ENCODE assay signal across 18 cellular contexts in the genomic region with DNA sequence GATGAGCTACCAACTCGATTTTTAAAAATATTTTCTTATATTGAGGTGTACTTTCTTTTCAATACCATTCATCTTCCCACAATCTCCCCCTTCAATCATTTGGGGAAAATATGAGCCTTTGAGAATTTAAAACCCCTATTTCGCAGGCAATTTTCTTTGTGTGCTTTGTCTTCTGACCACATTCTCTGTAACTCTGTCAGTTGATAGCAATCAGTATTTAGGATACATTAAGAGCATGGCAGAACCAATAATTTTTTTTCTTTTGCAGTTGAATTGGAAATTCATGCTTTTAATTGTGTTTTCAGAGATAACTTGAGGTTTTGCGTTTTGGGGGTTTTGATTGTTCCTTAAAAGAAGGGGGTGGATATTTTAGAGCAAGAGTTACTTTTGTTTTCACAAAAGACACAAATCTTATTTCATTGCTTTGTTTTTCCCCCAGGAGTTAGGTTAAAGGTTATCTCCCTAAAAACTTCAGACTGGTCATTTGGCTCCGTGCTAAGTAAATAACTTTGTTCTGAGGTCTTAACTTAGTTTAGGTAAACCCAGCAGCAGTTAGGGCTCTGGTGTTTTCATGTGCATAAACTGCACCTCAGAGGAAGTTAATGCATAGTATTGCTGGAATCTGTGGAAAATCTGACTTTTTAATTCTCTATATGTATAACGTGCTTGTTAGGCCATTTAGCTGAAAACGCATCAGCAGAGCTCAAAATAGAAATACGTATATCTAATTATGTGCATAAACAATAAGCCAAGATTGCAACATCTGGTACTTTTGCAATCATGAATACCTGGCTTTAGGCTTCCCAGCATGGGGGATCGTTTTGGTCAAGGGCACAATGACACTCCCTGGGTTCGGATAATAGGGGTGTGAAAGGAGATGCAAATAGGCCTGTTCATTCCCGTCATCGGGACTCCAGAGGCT.
A peak's percentile ranks its signal among the peaks of the same experiment; 100 is the strongest.
DNase-seq lines count a peak whose midpoint lies in the region; ATAC-seq, FAIRE-seq and TF ChIP-seq lines count a peak whose summit lies in the region.
"Had no signal": no experiment of that assay in that cellular context is flagged by ENCODE, and none has a peak within 500 bp of the region (broad histone marks: within the 10 kb centered on the region; RNA-seq: fewer than 3 reads in every experiment).

No MANE protein-coding gene starts in this region.

- H4K5ac ChIP-seq in H1 (ENCODE audit: insufficient read length, low read depth, low read length), result peak overlapping the region; percentile 55

- TF ChIP-seq POLR2A in H1 (IDR thresholded peaks at IDR 0.05; ENCODE audit: control extremely low read depth in 1 of 2, low read depth in 2 of 2, low read length in 2 of 2), result no peak

- H2BK20ac ChIP-seq in H1 (ENCODE audit: low read length), result no peak overlapping the region

- H2BK5ac ChIP-seq in H1 (ENCODE audit: low read depth, low read length), result no peak overlapping the region; the same call in 1 of the 2 replicates
- no peak overlapping the region for H2BK5ac ChIP-seq in mesenchymal stem cell (ENCODE audit: low read depth, low read length, poor library complexity, severe bottlenecking)

- H3K36me3 ChIP-seq in H1 (ENCODE audit: control insufficient read depth in 2 of 4, insufficient read depth in 4 of 4, low read length in 3 of 4) (no peaks in the 10 kb centered on the region), mesenchymal stem cell (ENCODE audit: control insufficient read depth in 1 of 2, insufficient read depth in 2 of 2, low read depth in 1 of 2, low read length in 2 of 2) (no peaks in the 10 kb centered on the region)
- H3K36me3 ChIP-seq: BLaER1 treated with 17β-estradiol and CSF1 and Interleukin-3, amounts not matched to agents 10 nM and 100 nM; right atrium auricular region; transverse colon had no signal

- H3K23me2 ChIP-seq in H1 (ENCODE audit: low read depth, low read length), result peaks cover 2% of the 10 kb centered on the region; the same call in 1 of the 2 replicates

- H3K9me3 ChIP-seq in H1 (ENCODE audit: insufficient read depth in 2 of 2, low read depth in 1 of 2, low read length in 1 of 2) (peaks cover 0 to 11% of the 10 kb centered on the region in 2 experiments; a peak in 3 of 4 replicates), mesenchymal stem cell (ENCODE audit: control insufficient read depth, low read length) (no peaks in the 10 kb centered on the region)
- H3K9me3 ChIP-seq: BLaER1 treated with 17β-estradiol and CSF1 and Interleukin-3, amounts not matched to agents 10 nM and 100 nM; right atrium auricular region; transverse colon had no signal

- CTCF ChIA-PET in H1 (lab: Charles Lee; ENCODE audit: partially characterized antibody), result no interaction called here

- H3K23ac ChIP-seq in H1 (ENCODE audit: insufficient read length) (no peak overlapping the region), mesenchymal stem cell (ENCODE audit: low read length in 2 of 2) (no peak overlapping the region)

- H2AK5ac ChIP-seq in H1 (ENCODE audit: low read depth, low read length), result no peak overlapping the region
- no peak overlapping the region for H2AK5ac ChIP-seq in mesenchymal stem cell (ENCODE audit: low read length, severe bottlenecking)

- H4K8ac ChIP-seq in H1 (ENCODE audit: extremely low read depth, insufficient read depth, low read length) (no peak overlapping the region), mesenchymal stem cell (ENCODE audit: low read length) (peak overlapping the region; percentile 67)

- H4K91ac ChIP-seq in H1 (replicated peaks; ENCODE audit: insufficient read length, low read length) (no peak overlapping the region), mesenchymal stem cell (ENCODE audit: low read length) (no peak overlapping the region)

- H3K14ac ChIP-seq in H1 (ENCODE audit: insufficient read length) (no peak overlapping the region), mesenchymal stem cell (ENCODE audit: low read length in 2 of 2) (no peak overlapping the region)

- H3K4ac ChIP-seq in H1 (replicated peaks; ENCODE audit: insufficient read length, low read depth, low read length), result no peak overlapping the region
- H3K4ac ChIP-seq in mesenchymal stem cell (ENCODE audit: low read depth in 1 of 2, low read length in 2 of 2), result no peak overlapping the region

- DNase-seq in DMS114 treated with DMSO at 0.1 percent for 48 hours (lab: John Stamatoyannopoulos, UW; ENCODE audit: unreplicated experiment), result peak; percentile 97
- peak; percentile 17 for DNase-seq in M059J (ENCODE audit: low read depth)
- DNase-seq in H1 (ENCODE audit: low read depth in 1 of 2, low spot score in 2 of 2), result peak in 1 of 2 experiments; percentile 36
- DNase-seq in mesenchymal stem cell, result peak; percentile 45
- no peak for DNase-seq in NCI-H1417 (lab: John Stamatoyannopoulos, UW)
- DNase-seq in NK-92 treated with Interleukin-12 subunit alpha and Interleukin-12 subunit beta, amount 100 ng/mL, for 24 hours (lab: John Stamatoyannopoulos, UW), result no peak
- DNase-seq: activated CD4-positive, alpha-beta T cell treated with anti-CD3 and anti-CD28 coated beads for 4 hours; activated naive CD8-positive, alpha-beta T cell treated with anti-CD3 and anti-CD28 coated beads, Interleukin-2, amount 10 ng/mL, durations not matched to agents 7 days and 5 days; dorsolateral prefrontal cortex; naive thymus-derived CD8-positive, alpha-beta T cell; NCI-H1092 treated with DMSO at 0.1 percent for 48 hours; NCI-H524; RPMI8226; transverse colon had no signal

- ATAC-seq in GM18861 (IDR thresholded peaks at IDR 0.05; ENCODE audit: unreplicated experiment), result no peak
- ATAC-seq in HG03342 (IDR thresholded peaks at IDR 0.05; ENCODE audit: unreplicated experiment), result no peak
- ATAC-seq: naive thymus-derived CD8-positive, alpha-beta T cell had no signal

- no peak for TF ChIP-seq RAD21 in H1 (IDR thresholded peaks at IDR 0.05 in 1 of 2, conservative IDR thresholded peaks at IDR 0.05 in 1 of 2; ENCODE audit: low read depth in 2 of 2, low read length in 2 of 2)

- H3K27me3 ChIP-seq in H1 (replicated peaks in 1 of 4; ENCODE audit: control insufficient read depth in 3 of 4, extremely low read depth in 1 of 4, insufficient read depth in 3 of 4, low read length in 3 of 4) (0 out of 7 replicates have a peak, but pooled peaks cover 0 to 2% (median 0%) of the 10 kb centered on the region in 4 experiments), mesenchymal stem cell (ENCODE audit: control insufficient read depth in 1 of 2, insufficient read depth in 1 of 2, low read length in 2 of 2) (no peaks in the 10 kb centered on the region)
- H3K27me3 ChIP-seq: BLaER1 treated with 17β-estradiol and CSF1 and Interleukin-3, amounts not matched to agents 10 nM and 100 nM; dorsolateral prefrontal cortex; right atrium auricular region; transverse colon had no signal

- no peak overlapping the region for H3K56ac ChIP-seq in H1 (replicated peaks; ENCODE audit: insufficient read length, low read depth, low read length)

- H3K4me1 ChIP-seq in H1 (replicated peaks in 1 of 4; ENCODE audit: control insufficient read depth in 3 of 4, insufficient read depth in 4 of 4, low read length in 3 of 4) (peaks cover 0 to 12% (median 8%) of the 10 kb centered on the region in 4 experiments; a peak in 5 of 7 replicates), mesenchymal stem cell (ENCODE audit: control insufficient read depth, insufficient read depth, low read depth, low read length) (no peaks in the 10 kb centered on the region)
- H3K4me1 ChIP-seq: BLaER1 treated with 17β-estradiol and CSF1 and Interleukin-3, amounts not matched to agents 10 nM and 100 nM had no signal

- no peak overlapping the region for H2AFZ ChIP-seq in H1 (ENCODE audit: low read length)
- H2AFZ ChIP-seq in mesenchymal stem cell (ENCODE audit: low read depth, low read length), result no peak overlapping the region

- POLR2A ChIA-PET in H1 (lab: Charles Lee; ENCODE audit: partially characterized antibody), result interaction anchor here (0.6 kb wide), 1 partner anchor 35 kb away, joined by 3 read pairs; no protein-coding TSS in a partner anchor

- no peaks in the 10 kb centered on the region for H3K79me2 ChIP-seq in H1 (ENCODE audit: control insufficient read depth in 1 of 2, insufficient read depth in 2 of 2, low read length in 2 of 2)

- H3K4me3 ChIP-seq in H1 (ENCODE audit: extremely low read depth in 1 of 4, insufficient read depth in 2 of 4, low read depth in 3 of 4, low read length in 4 of 4) (peak overlapping the region in 1 of 4 experiments; percentile 38; a peak in 2 of 8 replicates), mesenchymal stem cell (ENCODE audit: insufficient read depth in 1 of 2, low read depth in 1 of 2, low read length in 2 of 2) (no peak overlapping the region)
- H3K4me3 ChIP-seq: BLaER1 treated with 17β-estradiol and CSF1 and Interleukin-3, amounts not matched to agents 10 nM and 100 nM; transverse colon had no signal

- peak; percentile 86 for FAIRE-seq in H1 (lab: Jason Lieb, UNC)

- peak overlapping the region; percentile 19 to 47 for H3K4me2 ChIP-seq in H1 (ENCODE audit: insufficient read depth in 1 of 2, low read depth in 2 of 2, low read length in 2 of 2)
- no peak overlapping the region for H3K4me2 ChIP-seq in mesenchymal stem cell (ENCODE audit: low read length, poor library complexity, severe bottlenecking)
- H3K4me2 ChIP-seq: BLaER1 treated with 17β-estradiol and CSF1 and Interleukin-3, amounts not matched to agents 10 nM and 100 nM had no signal

- TF ChIP-seq EP300 in H1 (IDR thresholded peaks at IDR 0.05; ENCODE audit: borderline replicate concordance in 1 of 2, low read depth in 2 of 2, low read length in 2 of 2), result no peak; a peak in 1 of 3 replicates

- H2BK12ac ChIP-seq in H1 (ENCODE audit: low read depth, low read length) (no peak overlapping the region), mesenchymal stem cell (ENCODE audit: low read length in 2 of 2) (no peak overlapping the region)

- H3K27ac ChIP-seq in H1 (ENCODE audit: low read depth, low read length) (no peak overlapping the region; the same call in 1 of the 2 replicates), mesenchymal stem cell (ENCODE audit: low read length, poor library complexity, severe bottlenecking) (no peak overlapping the region)
- H3K27ac ChIP-seq: BLaER1 treated with 17β-estradiol and CSF1 and Interleukin-3, amounts not matched to agents 10 nM and 100 nM; dorsolateral prefrontal cortex had no signal

- H3K18ac ChIP-seq in H1 (ENCODE audit: extremely low read depth, low read length) (no peak overlapping the region; the same call in 1 of the 2 replicates), mesenchymal stem cell (ENCODE audit: low read depth in 1 of 2, low read length in 2 of 2) (peak overlapping the region; percentile 61 to 67)

- peak overlapping the region; percentile 78 for H2BK120ac ChIP-seq in H1 (replicated peaks; ENCODE audit: low read depth, low read length)
- no peak overlapping the region for H2BK120ac ChIP-seq in mesenchymal stem cell (ENCODE audit: low read depth, low read length)

- H3K9ac ChIP-seq in H1 (replicated peaks in 1 of 4; ENCODE audit: extremely low read depth in 1 of 4, low read depth in 3 of 4, low read length in 3 of 4) (no peak overlapping the region), mesenchymal stem cell (ENCODE audit: low read length) (no peak overlapping the region)
- H3K9ac ChIP-seq: BLaER1 treated with 17β-estradiol and CSF1 and Interleukin-3, amounts not matched to agents 10 nM and 100 nM had no signal

- WGBS in H1 (ENCODE audit: extremely low coverage in 1 of 2, insufficient coverage in 1 of 2, insufficient read length in 1 of 2, insufficient replicate concordance in 2 of 2, low coverage in 1 of 2, low lambda C conversion rate in 2 of 2, missing lambda C conversion rate in 1 of 2), 2 experiments, result 17% methylated on average over 11 of the region's 11 CpGs; no CpG with 5 or more reads in 1 of the 2 experiments
- 34% methylated on average over 6 of the region's 11 CpGs for WGBS in mesenchymal stem cell

- H2BK15ac ChIP-seq in H1 (ENCODE audit: low read length) (no peak overlapping the region), mesenchymal stem cell (ENCODE audit: low read depth, poor library complexity, severe bottlenecking) (no peak overlapping the region)

- TF ChIP-seq CTCF in H1 (IDR thresholded peaks at IDR 0.05; ENCODE audit: control extremely low read depth in 1 of 3, insufficient read depth in 1 of 3, low read depth in 1 of 3, low read length in 3 of 3), result no peak

- no peaks in the 10 kb centered on the region for H4K20me1 ChIP-seq in H1 (replicated peaks in 1 of 2; ENCODE audit: control insufficient read depth in 1 of 2, insufficient read depth in 2 of 2, low read length in 2 of 2)
- H4K20me1 ChIP-seq: BLaER1 treated with 17β-estradiol and CSF1 and Interleukin-3, amounts not matched to agents 10 nM and 100 nM had no signal

- H3K79me1 ChIP-seq in H1 (ENCODE audit: low read depth, low read length) (no peaks in the 10 kb centered on the region), mesenchymal stem cell (replicated peaks; ENCODE audit: low read length, poor library complexity, severe bottlenecking) (no peaks in the 10 kb centered on the region)

Comparison
In these comparisons a context has a peak if more than half of its experiments do, and no peak if none do; other contexts are left out.
1. DNase-seq: peak in DMS114 treated with DMSO at 0.1 percent for 48 hours (single experiment), M059J (single experiment) and mesenchymal stem cell (single experiment); none in NCI-H1417 (0 of 3) and NK-92 treated with Interleukin-12 subunit alpha and Interleukin-12 subunit beta, amount 100 ng/mL, for 24 hours (single experiment).